9 cellular contexts compared by ENCODE assay signal in the genomic region with DNA sequence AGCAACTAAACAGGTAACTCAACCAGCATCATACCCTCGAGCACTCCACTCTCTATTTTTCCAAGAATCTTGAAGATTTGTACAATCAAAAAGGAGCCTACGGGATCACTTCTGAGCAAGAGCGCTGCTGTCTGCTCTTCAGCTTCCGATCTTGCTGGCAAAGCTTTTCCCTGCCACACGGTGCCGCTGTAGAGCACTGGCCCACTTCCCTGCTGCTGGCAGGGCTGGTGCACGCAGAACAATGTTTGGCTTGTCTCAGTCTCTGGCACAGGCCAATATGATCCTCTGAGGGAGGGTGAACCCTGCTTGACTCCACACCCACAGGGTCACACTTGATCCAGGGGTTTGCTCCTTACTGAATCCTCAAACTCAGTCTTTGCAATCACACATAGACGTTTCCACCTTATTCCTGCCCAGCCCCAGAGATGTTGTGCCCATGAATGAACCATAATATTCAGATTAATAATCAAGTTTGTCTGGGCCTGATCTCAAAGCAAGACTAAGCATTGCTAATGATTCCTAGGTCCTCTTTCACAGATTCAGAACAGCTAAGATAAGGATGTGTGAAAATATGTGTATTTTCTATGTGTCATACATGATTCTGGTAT.
DNase-seq lines count a peak whose midpoint lies in the region; ATAC-seq, FAIRE-seq and TF ChIP-seq lines count a peak whose summit lies in the region.
"Had no signal": no experiment of that assay in that cellular context is flagged by ENCODE, and none has a peak within 500 bp of the region (broad histone marks: within the 10 kb centered on the region; RNA-seq: fewer than 3 reads in every experiment).

No MANE protein-coding gene starts in this region.

- in situ Hi-C loops in T47D (cut with HindIII; ENCODE audit: low pct_unique_long_range_greater_than_20kb, low sequenced_read_pairs): no loop called here

- DNase-seq in DMS53 treated with DMSO at 0.1 percent for 48 hours (lab: John Stamatoyannopoulos, UW; ENCODE audit: unreplicated experiment) (peak; percentile 69), RPMI7951 (ENCODE audit: low read depth) (peak; percentile 10), T47D (ENCODE audit: low read depth in 1 of 2, low spot score in 1 of 2) (peak; percentile 28 to 70), kidney (peak; percentile 81), KG1 (lab: John Stamatoyannopoulos, UW) (no peak)
- peak; percentile 26 for DNase-seq in stimulated activated CD4-positive, alpha-beta T cell treated with anti-CD3 and anti-CD28 coated beads, Interleukin-4, amount 100 ng/mL, for 24 hours
- DNase-seq: activated B cell treated with CpG ODN at 0.5 μM for 24 hours had no signal

- intact Hi-C loops in kidney (cut with DNase I): no loop called here

- ATAC-seq in GM19438 (IDR thresholded peaks at IDR 0.05; ENCODE audit: low read depth, unreplicated experiment): peak; percentile 75
- ATAC-seq in HG03460 (IDR thresholded peaks at IDR 0.05; ENCODE audit: unreplicated experiment): peak; percentile 67

- no peaks in the 10 kb centered on the region for H3K9me3 ChIP-seq in kidney (ENCODE audit: control insufficient read depth in 1 of 2, low read length in 2 of 2)

- H3K4me3 ChIP-seq in kidney (ENCODE audit: low read length in 2 of 2): no peak overlapping the region

- peak; percentile 84 for TF ChIP-seq CTCF in kidney (IDR thresholded peaks at IDR 0.05; ENCODE audit: borderline replicate concordance, extremely low read depth, insufficient read depth)

- H3K9ac ChIP-seq in kidney (ENCODE audit: low read length in 2 of 2): no peak overlapping the region

- no peak overlapping the region for H3K27ac ChIP-seq in kidney (ENCODE audit: low read depth in 2 of 2, low read length in 2 of 2)

- H3K36me3 ChIP-seq in kidney (ENCODE audit: control insufficient read depth in 1 of 2, insufficient read depth in 2 of 2, low read length in 2 of 2): no peaks in the 10 kb centered on the region

- no peak for FAIRE-seq in kidney (lab: Jason Lieb, UNC)

- H3K4me1 ChIP-seq in kidney (ENCODE audit: control insufficient read depth in 1 of 2, insufficient read depth in 1 of 2, low read depth in 1 of 2, low read length in 2 of 2): peaks cover 3 to 8% of the 10 kb centered on the region in 2 donors
